ENCODE assay signal across 8 cellular contexts in genomic region chr19:12794196-12794921, GRCh38. TPM values are rescaled to one million over a fixed set of nuclear protein-coding genes. Genes with fewer than 3 reads are reported as not detected.
A peak's percentile ranks its signal among the peaks of the same experiment; 100 is the strongest.
DNase-seq lines count a peak whose midpoint lies in the region; ATAC-seq and TF ChIP-seq lines count a peak whose summit lies in the region.

No MANE protein-coding gene starts in this region.

- H3K4me1 Mint-ChIP-seq in central memory CD8-positive, alpha-beta T cell = peaks cover 32% of the 10 kb centered on the region
- peaks cover 33 to 46% (median 33%) of the 10 kb centered on the region in 3 donors for H3K4me1 Mint-ChIP-seq in naive B cell

- no peaks in the 10 kb centered on the region for H3K27me3 Mint-ChIP-seq in central memory CD8-positive, alpha-beta T cell
- H3K27me3 Mint-ChIP-seq in naive B cell = peaks cover 0 to 3% (median 0%) of the 10 kb centered on the region in 3 donors

- ATAC-seq in central memory CD8-positive, alpha-beta T cell (replicated peaks; ENCODE audit: extremely low read depth, poor library complexity, severe bottlenecking) = no peak
- ATAC-seq in naive B cell (ENCODE audit: low read depth in 2 of 2) (no peak), GM18868 (IDR thresholded peaks at IDR 0.05; ENCODE audit: unreplicated experiment) (no peak), GM18511 (IDR thresholded peaks at IDR 0.05; ENCODE audit: unreplicated experiment) (no peak), HG02852 (IDR thresholded peaks at IDR 0.05; ENCODE audit: unreplicated experiment) (no peak)

- peak overlapping the region; percentile 99 for H3K4me3 ChIP-seq in AG10803 (ENCODE audit: low read length)
- H3K4me3 ChIP-seq in Jurkat, Clone E6-1 (ENCODE audit: low read length) = peak overlapping the region; percentile 88

- no peaks in the 10 kb centered on the region for H3K9me3 Mint-ChIP-seq in central memory CD8-positive, alpha-beta T cell
- no peaks in the 10 kb centered on the region for H3K9me3 Mint-ChIP-seq in naive B cell

- peaks cover 50% of the 10 kb centered on the region for H3K36me3 Mint-ChIP-seq in central memory CD8-positive, alpha-beta T cell (ENCODE audit: insufficient read depth)
- H3K36me3 Mint-ChIP-seq in naive B cell = no peaks in the 10 kb centered on the region

- peak overlapping the region; percentile 96 for H3K4me3 Mint-ChIP-seq in central memory CD8-positive, alpha-beta T cell
- H3K4me3 Mint-ChIP-seq in naive B cell = peak overlapping the region; percentile 80 to 93 (median 86)

- peak overlapping the region; percentile 97 for H3K27ac Mint-ChIP-seq in central memory CD8-positive, alpha-beta T cell (ENCODE audit: low read depth)
- peak overlapping the region in 5 of 6 donors; percentile 98 to 100 (median 99) for H3K27ac Mint-ChIP-seq in naive B cell

- TF ChIP-seq CTCF in AG10803 (conservative IDR thresholded peaks at IDR 0.05; ENCODE audit: low read length) = no peak

- DNase-seq in AG10803 (ENCODE audit: low read depth) = peak; percentile 42
- DNase-seq in Jurkat, Clone E6-1 (ENCODE audit: low read depth, low spot score) = no peak
- DNase-seq in central memory CD8-positive, alpha-beta T cell (ENCODE audit: low spot score in 2 of 2) = no peak
- no peak for DNase-seq in naive B cell
- no peak for DNase-seq in HPDE6-E6E7 (ENCODE audit: extremely low spot score)

RNA-seq across cellular contexts. Expression of gene JUNB, which starts 3.1 kb away (rescaled TPM):
- 22.6 TPM for polyA plus RNA-seq in Jurkat, Clone E6-1 (2012; ENCODE audit: insufficient read depth, insufficient read length)
- polyA plus RNA-seq in naive B cell (ENCODE audit: low read depth in 6 of 6) = 1,000 to 10,000 TPM in 5 of 6 donors, 100 to 1,000 TPM in 1; 777 to 2,686 (median 1,649) TPM

RNA-seq across cellular contexts. Expression of gene PRDX2, which starts 7.2 kb away (rescaled TPM):
- 291 TPM for polyA plus RNA-seq in Jurkat, Clone E6-1 (2012; ENCODE audit: insufficient read depth, insufficient read length)
- 100 to 1,000 TPM in 5 of 6 donors, 10 to 100 TPM in 1; 96.8 to 203 (median 126) TPM for polyA plus RNA-seq in naive B cell (ENCODE audit: low read depth in 6 of 6)

RNA-seq across cellular contexts. Expression of gene THSD8, which starts 7.5 kb away (rescaled TPM):
- polyA plus RNA-seq in Jurkat, Clone E6-1 (2012; ENCODE audit: insufficient read depth, insufficient read length) = 89.2 TPM
- polyA plus RNA-seq in naive B cell (ENCODE audit: low read depth in 6 of 6) = 1 to 10 TPM in 5 of 6 donors, not detected in 1; 2.0 to 6.6 (median 5.2) TPM

RNA-seq across cellular contexts. Expression of gene RNASEH2A, which starts 12.0 kb away (rescaled TPM):
- polyA plus RNA-seq in Jurkat, Clone E6-1 (2012; ENCODE audit: insufficient read depth, insufficient read length) = 144 TPM
- polyA plus RNA-seq in naive B cell (ENCODE audit: low read depth in 6 of 6) = 10 to 100 TPM; 19.7 to 30.9 (median 25.1) TPM

RNA-seq across cellular contexts. Expression of gene HOOK2, which starts 19.0 kb away (rescaled TPM):
- polyA plus RNA-seq in Jurkat, Clone E6-1 (2012; ENCODE audit: insufficient read depth, insufficient read length) = 26.6 TPM
- polyA plus RNA-seq in naive B cell (ENCODE audit: low read depth in 6 of 6) = 1 to 10 TPM; 1.1 to 7.1 (median 3.3) TPM
